ENCODE assay signal across 8 cellular contexts in the genomic region with DNA sequence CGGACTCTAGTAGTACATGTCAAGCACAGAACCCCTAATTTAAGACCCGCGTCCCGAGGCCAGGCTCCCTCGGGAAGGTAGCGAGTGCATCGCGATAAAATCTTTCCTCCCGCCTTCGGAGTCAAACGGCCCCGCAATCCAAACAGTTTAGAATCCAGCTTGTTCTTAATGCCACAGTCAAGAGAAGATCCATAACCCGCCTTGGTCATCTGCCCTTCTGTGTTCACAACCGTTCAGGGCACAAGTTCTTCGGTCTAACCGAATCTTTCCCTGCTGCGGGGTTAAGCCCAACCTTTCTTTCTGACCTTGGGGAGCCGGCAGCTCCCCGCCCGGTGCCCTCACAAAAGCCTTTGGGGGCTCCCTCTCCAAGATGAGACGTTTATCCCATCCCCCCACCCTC. TPM values are rescaled to one million over a fixed set of nuclear protein-coding genes. Genes with fewer than 3 reads are reported as not detected.
DNase-seq lines count a peak whose midpoint lies in the region; ATAC-seq and TF ChIP-seq lines count a peak whose summit lies in the region.

No MANE protein-coding gene starts in this region.

- no peaks in the 10 kb centered on the region for H3K27me3 Mint-ChIP-seq in activated naive CD8-positive, alpha-beta T cell treated with anti-CD3 and anti-CD28 coated beads, Interleukin-2, amount 10 ng/mL, durations not matched to agents 7 days and 5 days

- no peaks in the 10 kb centered on the region for H3K27me3 ChIP-seq in spleen (replicated peaks in 1 of 7)

- peak overlapping the region; percentile 92 for H3K4me3 ChIP-seq in iPS-18c (ENCODE audit: insufficient read depth, low read depth, low read length)
- H3K4me3 ChIP-seq in spleen: peak overlapping the region; percentile 80 to 99 (median 92)

- in situ Hi-C loops in Caki2 (cut with HindIII; ENCODE audit: low pct_unique_long_range_greater_than_20kb, low sequenced_read_pairs): no loop called here

- POLR2A ChIA-PET in activated naive CD8-positive, alpha-beta T cell treated with anti-CD3 and anti-CD28 coated beads, Interleukin-2, amount 10 ng/mL, durations not matched to agents 7 days and 5 days (lab: Charles Lee): interaction anchor here (0.5 to 2.7 kb wide), 11 partner anchors 9 to 511 kb away, joined by 3 to 32 read pairs (median 6); partner anchors contain the start of gene COG1

- WGBS in spleen, 5 donors: 0 to 2% (median 1%) methylated on average over 20 to 21 of the region's 21 CpGs

- H3K36me3 Mint-ChIP-seq in activated naive CD8-positive, alpha-beta T cell treated with anti-CD3 and anti-CD28 coated beads, Interleukin-2, amount 10 ng/mL, durations not matched to agents 7 days and 5 days: peaks cover 16% of the 10 kb centered on the region

- DNase-seq in Caki2 (ENCODE audit: low read depth) (peak; percentile 12), HuH-7.5 (ENCODE audit: low spot score) (peak; percentile 32), spleen (no peak)
- no peak for DNase-seq in activated naive CD8-positive, alpha-beta T cell treated with anti-CD3 and anti-CD28 coated beads, Interleukin-2, amount 10 ng/mL, durations not matched to agents 7 days and 5 days

- no peak for TF ChIP-seq CTCF in spleen (IDR thresholded peaks at IDR 0.05 in 8 of 11, conservative IDR thresholded peaks at IDR 0.05 in 3 of 11)

- H3K9me3 ChIP-seq in iPS-18c (ENCODE audit: control insufficient read depth, insufficient read depth, low read length) (no peaks in the 10 kb centered on the region), spleen (no peaks in the 10 kb centered on the region)

- peaks cover 0 to 23% (median 7%) of the 10 kb centered on the region in 6 donors for H3K36me3 ChIP-seq in spleen

- H3K27ac Mint-ChIP-seq in activated naive CD8-positive, alpha-beta T cell treated with anti-CD3 and anti-CD28 coated beads, Interleukin-2, amount 10 ng/mL, durations not matched to agents 7 days and 5 days: peak overlapping the region; percentile 94

- H3K4me1 Mint-ChIP-seq in activated naive CD8-positive, alpha-beta T cell treated with anti-CD3 and anti-CD28 coated beads, Interleukin-2, amount 10 ng/mL, durations not matched to agents 7 days and 5 days: peaks cover 52% of the 10 kb centered on the region

- H3K9me3 Mint-ChIP-seq in activated naive CD8-positive, alpha-beta T cell treated with anti-CD3 and anti-CD28 coated beads, Interleukin-2, amount 10 ng/mL, durations not matched to agents 7 days and 5 days: no peaks in the 10 kb centered on the region

- intact Hi-C loops in spleen (cut with DNase I; ENCODE audit: low total_unique reads): loop anchor here (5.0 kb wide), 1 partner anchor 34 kb away; no protein-coding TSS in a partner anchor

- no peak for ATAC-seq in activated naive CD8-positive, alpha-beta T cell treated with anti-CD3 and anti-CD28 coated beads, Interleukin-2, amount 10 ng/mL, durations not matched to agents 7 days and 5 days (ENCODE audit: low read depth)
- ATAC-seq in GM21723 (IDR thresholded peaks at IDR 0.05; ENCODE audit: unreplicated experiment) (no peak), GM18498 (IDR thresholded peaks at IDR 0.05; ENCODE audit: unreplicated experiment) (no peak), esophagus mucosa (no peak)

- TF ChIP-seq POLR2A in spleen (IDR thresholded peaks at IDR 0.05): no peak

- H3K4me1 ChIP-seq in spleen: peaks cover 39 to 81% (median 63%) of the 10 kb centered on the region in 6 donors

- peak overlapping the region; percentile 97 for H3K4me3 Mint-ChIP-seq in activated naive CD8-positive, alpha-beta T cell treated with anti-CD3 and anti-CD28 coated beads, Interleukin-2, amount 10 ng/mL, durations not matched to agents 7 days and 5 days

- H3K27ac ChIP-seq in spleen: peak overlapping the region in 7 of 8 donors; percentile 73 to 92 (median 89)

RNA-seq across cellular contexts. Expression of gene CPSF4L, which starts 30.3 kb away (rescaled TPM):
- not detected in 2 replicates for total RNA-seq in Caki2 (2014; rRNA removed; shearing (Covaris generic); ENCODE audit: low replicate concordance)
- total RNA-seq in activated naive CD8-positive, alpha-beta T cell treated with anti-CD3 and anti-CD28 coated beads, Interleukin-2, amount 10 ng/mL, durations not matched to agents 7 days and 5 days: not detected
- not detected for total RNA-seq in spleen
- not detected for polyA plus RNA-seq in spleen
- total RNA-seq in esophagus mucosa: not detected

RNA-seq across cellular contexts. Expression of gene COG1, which starts 38.5 kb away (rescaled TPM):
- total RNA-seq in Caki2 (2014; rRNA removed; shearing (Covaris generic); ENCODE audit: low replicate concordance): 19.6 and 20.6 TPM in 2 replicates
- 10 to 100 TPM; 51.8 to 53.7 TPM for total RNA-seq in activated naive CD8-positive, alpha-beta T cell treated with anti-CD3 and anti-CD28 coated beads, Interleukin-2, amount 10 ng/mL, durations not matched to agents 7 days and 5 days
- total RNA-seq in spleen: 10 to 100 TPM; 31.9 to 48.8 (median 36.1) TPM
- 10 to 100 TPM in 2 of 3 donors, 1 to 10 TPM in 1; 8.9 to 10.5 (median 10.4) TPM for polyA plus RNA-seq in spleen
- total RNA-seq in esophagus mucosa: 15.9 TPM

Comparison
In these comparisons a context has a peak if more than half of its experiments do, and no peak if none do; other contexts are left out.
1. DNase-seq: peak in Caki2 (single experiment) and HuH-7.5 (single experiment); none in activated naive CD8-positive, alpha-beta T cell treated with anti-CD3 and anti-CD28 coated beads, Interleukin-2, amount 10 ng/mL, durations not matched to agents 7 days and 5 days (single experiment) and spleen (single experiment).